Comparison of ENCODE assay signal across 17 cellular contexts in genomic region chrX:123924181-123924580, GRCh38.
"Had no signal": no experiment of that assay in that cellular context is flagged by ENCODE, and none has a peak within 500 bp of the region (broad histone marks: within the 10 kb centered on the region; RNA-seq: fewer than 3 reads in every experiment).

No MANE protein-coding gene starts in this region.

- H3K9me3 ChIP-seq: gastrocnemius medialis, heart left ventricle, transverse colon, uterus had no signal

- H3K27ac ChIP-seq: gastrocnemius medialis, heart left ventricle, transverse colon, uterus had no signal

- DNase-seq: activated CD4-positive, alpha-beta T cell treated with anti-CD3 and anti-CD28 coated beads for 48 hours; activated CD4-positive, CD25-positive, alpha-beta regulatory T cell; activated CD8-positive, alpha-beta T cell treated with anti-CD3 and anti-CD28 coated beads for 36 hours; activated naive CD4-positive, alpha-beta T cell treated with Interleukin-2 at 50 U/mL for 16 hours; activated naive CD8-positive, alpha-beta T cell treated with anti-CD3 and anti-CD28 coated beads, Interleukin-2, amount 10 ng/mL, durations not matched to agents 7 days and 5 days; activated T-cell treated with anti-CD3 and anti-CD28 coated beads, Interleukin-2, amount 50 U/mL, for 1 hour; amygdala; caudate nucleus; gastrocnemius medialis; heart left ventricle; islet precursor cell; midbrain; stimulated activated naive CD8-positive, alpha-beta T cell treated with anti-CD3 and anti-CD28 coated beads, Interleukin-15, Interleukin-2, amounts not matched to agents 100 U/mL and 50 U/mL, for 24 hours; T-cell; transverse colon; uterus had no signal

- H3K27me3 ChIP-seq: gastrocnemius medialis, heart left ventricle, transverse colon, uterus had no signal

- H3K4me3 ChIP-seq: gastrocnemius medialis, heart left ventricle, lung, transverse colon, uterus had no signal

- H3K36me3 ChIP-seq: gastrocnemius medialis, heart left ventricle, transverse colon, uterus had no signal

- H3K4me1 ChIP-seq: gastrocnemius medialis, heart left ventricle, transverse colon, uterus had no signal
